In the genomic region with DNA sequence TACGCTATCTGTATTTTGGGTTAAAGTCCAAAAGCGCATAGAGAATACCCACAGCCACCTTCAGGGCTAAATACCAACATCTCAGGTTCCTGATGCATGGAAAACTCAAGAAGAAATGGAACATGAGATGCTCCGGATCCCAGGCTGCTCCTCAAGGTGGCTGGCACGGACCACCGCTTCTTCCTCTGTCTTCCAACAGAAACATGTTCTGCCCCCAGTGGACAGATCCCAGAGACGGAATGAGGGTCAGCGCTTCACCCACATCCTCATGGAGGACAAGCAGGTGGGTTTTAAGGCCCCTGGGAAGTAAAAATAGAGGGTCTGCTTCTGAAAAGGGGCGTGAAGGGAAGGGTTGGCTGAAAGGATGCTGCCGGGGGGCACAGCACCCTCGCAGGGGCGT, we compare ENCODE assay signal across 19 cellular contexts. TPM values are rescaled to one million over a fixed set of nuclear protein-coding genes. Genes with fewer than 3 reads are reported as not detected.
DNase-seq lines count a peak whose midpoint lies in the region; ATAC-seq and TF ChIP-seq lines count a peak whose summit lies in the region.
"Had no signal": no experiment of that assay in that cellular context is flagged by ENCODE, and none has a peak within 500 bp of the region (broad histone marks: within the 10 kb centered on the region; RNA-seq: fewer than 3 reads in every experiment).

No MANE protein-coding gene starts in this region.

- TF ChIP-seq EP300 in esophagus muscularis mucosa (IDR thresholded peaks at IDR 0.05): no peak

- H3K27ac ChIP-seq in brain microvascular endothelial cell (no peak overlapping the region), esophagus muscularis mucosa (replicated peaks in 1 of 4) (peak overlapping the region; percentile 73 to 99 (median 78)), prostate gland (peak overlapping the region; percentile 57 to 64), tibial artery (peak overlapping the region; percentile 7 to 59)
- H3K27ac ChIP-seq: A549 had no signal

- WGBS in esophagus muscularis mucosa: 76% methylated on average over 11 of the region's 11 CpGs
- 78% methylated on average over 11 of the region's 11 CpGs for WGBS in prostate gland

- TF ChIP-seq POLR2A in esophagus muscularis mucosa (IDR thresholded peaks at IDR 0.05; ENCODE audit: low read depth) (no peak), prostate gland (IDR thresholded peaks at IDR 0.05) (no peak)

- DNase-seq in brain microvascular endothelial cell (no peak), esophagus muscularis mucosa (ENCODE audit: extremely low spot score) (no peak), prostate gland (ENCODE audit: low spot score) (no peak), tibial artery (peak in 1 of 2 donors; percentile 59), NOMO-1 treated with dmso at 0.1 percent for 144 hours (lab: John Stamatoyannopoulos, UW; ENCODE audit: unreplicated experiment) (no peak), GM19240 (ENCODE audit: insufficient read length, low spot score) (no peak)
- no peak for DNase-seq in stimulated activated CD4-positive, alpha-beta T cell treated with anti-CD3 and anti-CD28 coated beads, Interleukin-2, amount 100 ng/mL, for 24 hours
- DNase-seq: DMS53, Karpas-422, MV-4-11, NCI-H1694 treated with DMSO at 0.1 percent for 48 hours, NCI-H2081 treated with DMSO at 0.1 percent for 48 hours, NCI-H446 treated with DMSO at 0.1 percent for 48 hours, NCI-H526 treated with DMSO at 0.1 percent for 48 hours, PC-3, Right ventricle myocardium superior had no signal

- H3K27me3 ChIP-seq in brain microvascular endothelial cell (replicated peaks) (no peaks in the 10 kb centered on the region), esophagus muscularis mucosa (no peaks in the 10 kb centered on the region), prostate gland (replicated peaks; ENCODE audit: insufficient read depth) (no peaks in the 10 kb centered on the region), tibial artery (no peaks in the 10 kb centered on the region)

- TF ChIP-seq CTCF in brain microvascular endothelial cell (IDR thresholded peaks at IDR 0.05; ENCODE audit: low read depth, low read length, missing control alignments) (peak; percentile 32), esophagus muscularis mucosa (IDR thresholded peaks at IDR 0.05) (peak in 1 of 3 experiments; percentile 10), prostate gland (IDR thresholded peaks at IDR 0.05) (no peak), tibial artery (IDR thresholded peaks at IDR 0.05) (no peak)

- H3K4me3 ChIP-seq in brain microvascular endothelial cell (ENCODE audit: low read depth, low read length) (no peak overlapping the region), esophagus muscularis mucosa (no peak overlapping the region), prostate gland (no peak overlapping the region), tibial artery (no peak overlapping the region)
- H3K4me3 ChIP-seq: A549 had no signal

- ATAC-seq in esophagus mucosa: no peak
- ATAC-seq: A549, PC-3 had no signal

- peaks cover 54 to 95% (median 83%) of the 10 kb centered on the region in 4 donors for H3K4me1 ChIP-seq in esophagus muscularis mucosa
- H3K4me1 ChIP-seq in prostate gland (replicated peaks): no peaks in the 10 kb centered on the region
- peaks cover 4 to 94% (median 41%) of the 10 kb centered on the region in 4 donors for H3K4me1 ChIP-seq in tibial artery
- H3K4me1 ChIP-seq: A549 had no signal

- H3K36me3 ChIP-seq in brain microvascular endothelial cell (replicated peaks) (peaks cover 91% of the 10 kb centered on the region), esophagus muscularis mucosa (peaks cover 0 to 18% (median 11%) of the 10 kb centered on the region in 4 donors), prostate gland (no peaks in the 10 kb centered on the region), tibial artery (peaks cover 8 to 9% (median 8%) of the 10 kb centered on the region in 3 donors)

- no peaks in the 10 kb centered on the region for H3K9me3 ChIP-seq in esophagus muscularis mucosa
- H3K9me3 ChIP-seq in prostate gland: no peaks in the 10 kb centered on the region
- H3K9me3 ChIP-seq in tibial artery: no peaks in the 10 kb centered on the region
- H3K9me3 ChIP-seq: A549 had no signal

- intact Hi-C loops in esophagus muscularis mucosa (cut with DNase I): no loop called here
- intact Hi-C loops in prostate gland (cut with DNase I): loop anchor here (5.0 kb wide), 1 partner anchor 42 kb away; no protein-coding TSS in a partner anchor
- intact Hi-C loops in tibial artery (cut with DNase I; ENCODE audit: low total_unique reads): no loop called here

- in situ Hi-C loops in brain microvascular endothelial cell (cut with HindIII; ENCODE audit: low pct_ligation_motif_present, low sequenced_read_pairs): no loop called here

RNA-seq across cellular contexts. Expression of gene COL4A1, which starts 17.3 kb away (rescaled TPM):
- total RNA-seq in esophagus muscularis mucosa: 100 to 1,000 TPM; 328 to 578 (median 405) TPM
- total RNA-seq in prostate gland: 100 to 1,000 TPM in 1 of 2 donors, 10 to 100 TPM in 1; 37.3 to 132 TPM
- total RNA-seq in esophagus mucosa: 27.5 TPM
- total RNA-seq: B cell had no signal

RNA-seq across cellular contexts. Expression of gene COL4A2, which starts 17.4 kb away (rescaled TPM):
- total RNA-seq in esophagus muscularis mucosa: 100 to 1,000 TPM; 419 to 931 (median 555) TPM
- total RNA-seq in prostate gland: 100 to 1,000 TPM in 1 of 2 donors, 10 to 100 TPM in 1; 82.8 to 193 TPM
- 30.8 TPM for total RNA-seq in esophagus mucosa
